17 cellular contexts compared by ENCODE assay signal in genomic region chr13:45238945-45239795, GRCh38. TPM values are rescaled to one million over a fixed set of nuclear protein-coding genes. Genes with fewer than 3 reads are reported as not detected.
DNase-seq lines count a peak whose midpoint lies in the region; ATAC-seq and TF ChIP-seq lines count a peak whose summit lies in the region.
"Had no signal": no experiment of that assay in that cellular context is flagged by ENCODE, and none has a peak within 500 bp of the region (broad histone marks: within the 10 kb centered on the region; RNA-seq: fewer than 3 reads in every experiment).

No MANE protein-coding gene starts in this region.

- no peaks in the 10 kb centered on the region for H3K9me3 ChIP-seq in mammary epithelial cell (replicated peaks; ENCODE audit: insufficient read depth, low read length)
- no peaks in the 10 kb centered on the region for H3K9me3 ChIP-seq in hepatocyte (ENCODE audit: low read depth)

- H3K36me3 ChIP-seq in mammary epithelial cell (ENCODE audit: insufficient read depth, low read length) (peaks cover 5% of the 10 kb centered on the region), hepatocyte (replicated peaks; ENCODE audit: insufficient read depth, low read depth) (no peaks in the 10 kb centered on the region)

- intact Hi-C loops in mammary epithelial cell (cut with micrococcal nuclease): loop anchor here (2.0 to 5.0 kb wide), 2 partner anchors 42 to 117 kb away; partner anchors contain the start of gene GTF2F2
- intact Hi-C loops in Right ventricle myocardium inferior (cut with DNase I): no loop called here

- H3K9me2 ChIP-seq in hepatocyte (replicated peaks; ENCODE audit: insufficient read depth): no peaks in the 10 kb centered on the region

- 6% methylated on average over 4 of the region's 4 CpGs for WGBS in mammary epithelial cell (ENCODE audit: low coverage, missing lambda C conversion rate)
- WGBS in hepatocyte (ENCODE audit: low lambda C conversion rate, missing lambda C conversion rate): 81% methylated on average over 4 of the region's 4 CpGs

- DNase-seq in AG08396 (ENCODE audit: low spot score) (peak; percentile 12), HPDE6-E6E7 (ENCODE audit: extremely low spot score) (peak; percentile 11), mammary epithelial cell (peak; percentile 88), hepatocyte (ENCODE audit: low spot score) (no peak), Right ventricle myocardium inferior (ENCODE audit: missing footprints) (no peak), GM19240 (ENCODE audit: insufficient read length, low spot score) (no peak)
- no peak for DNase-seq in activated CD4-positive, alpha-beta T cell treated with anti-CD3 and anti-CD28 coated beads, Interleukin-2, amount 50 U/mL, for 4 hours
- DNase-seq: activated CD4-positive, alpha-beta T cell treated with anti-CD3 and anti-CD28 coated beads for 4 hours; activated naive CD8-positive, alpha-beta T cell treated with anti-CD3 and anti-CD28 coated beads, Interleukin-2, amount 10 ng/mL, durations not matched to agents 7 days and 5 days; COR-L47; NCI-H1694; SHP77 treated with DMSO at 0.1 percent for 48 hours; T1000 had no signal

- H3K4me2 ChIP-seq in mammary epithelial cell (ENCODE audit: insufficient read depth, low read depth, low read length) (peak overlapping the region; percentile 62), hepatocyte (no peak overlapping the region)

- H3K4me1 ChIP-seq in mammary epithelial cell (ENCODE audit: insufficient read depth, low read length) (peaks cover 62% of the 10 kb centered on the region), hepatocyte (ENCODE audit: insufficient read depth) (peaks cover 5% of the 10 kb centered on the region)

- BruUV-seq in mammary epithelial cell (replicated peaks; lab: Mats Ljungman, UMichigan): no TSS peak

- CTCF ChIA-PET in mammary epithelial cell (lab: Charles Lee; ENCODE audit: low non-redundant PET): no interaction called here

- in situ Hi-C loops in mammary epithelial cell (cut with MboI; ENCODE audit: low sequenced_read_pairs in 2 of 2): no loop called here

- dilution Hi-C loops in mammary epithelial cell (cut with HindIII; ENCODE audit: low sequenced_read_pairs): no loop called here

- H3K27ac ChIP-seq in mammary epithelial cell (ENCODE audit: insufficient read depth, low read depth, low read length): peak overlapping the region; percentile 86
- H3K27ac ChIP-seq in hepatocyte: peak overlapping the region; percentile 5

- peaks cover 60% of the 10 kb centered on the region for H3K79me2 ChIP-seq in mammary epithelial cell (ENCODE audit: insufficient read depth, low read length)
- H3K79me2 ChIP-seq in hepatocyte: peaks cover 7% of the 10 kb centered on the region

- peak overlapping the region; percentile 62 for H3K9ac ChIP-seq in mammary epithelial cell (ENCODE audit: insufficient read depth, low read length)

- H2AFZ ChIP-seq in mammary epithelial cell (ENCODE audit: low read depth, low read length) (no peak overlapping the region), hepatocyte (no peak overlapping the region)

- TF ChIP-seq CTCF in mammary epithelial cell (conservative IDR thresholded peaks at IDR 0.05 in 1 of 2, IDR thresholded peaks at IDR 0.05 in 1 of 2; ENCODE audit: extremely low read depth in 1 of 2, insufficient read depth in 1 of 2, low read depth in 1 of 2, low read length in 2 of 2) (no peak), hepatocyte (IDR thresholded peaks at IDR 0.05; ENCODE audit: poor library complexity) (no peak)

- peak overlapping the region in 1 of 3 experiments; percentile 13 for H3K4me3 ChIP-seq in mammary epithelial cell (replicated peaks in 1 of 3; ENCODE audit: insufficient read depth in 1 of 3, low read depth in 2 of 3, low read length in 3 of 3)
- H3K4me3 ChIP-seq in hepatocyte: no peak overlapping the region

- no peaks in the 10 kb centered on the region for H3K27me3 ChIP-seq in mammary epithelial cell (ENCODE audit: insufficient read depth, low read length)
- H3K27me3 ChIP-seq in hepatocyte: no peaks in the 10 kb centered on the region

- ATAC-seq in Right ventricle myocardium inferior (no peak), HG02798 (IDR thresholded peaks at IDR 0.05; ENCODE audit: poor library complexity, unreplicated experiment) (no peak)
- ATAC-seq: left lobe of liver had no signal

- H4K20me1 ChIP-seq in mammary epithelial cell (ENCODE audit: insufficient read depth, low read length) (no peaks in the 10 kb centered on the region), hepatocyte (ENCODE audit: insufficient read depth, poor library complexity, severe bottlenecking) (no peaks in the 10 kb centered on the region)

RNA-seq across cellular contexts. Expression of gene KCTD4, which starts 38.3 kb away (rescaled TPM):
- 1 to 10 TPM in 1 of 2 donors, under 1 TPM in 1; 0.83 to 1.3 TPM for total RNA-seq in mammary epithelial cell
- polyA plus RNA-seq in mammary epithelial cell: 1.6 TPM
- polyA minus RNA-seq in mammary epithelial cell: not detected
- total RNA-seq in hepatocyte: 0.23 and 0.60 TPM in 2 replicates
- polyA plus RNA-seq in hepatocyte: 0.21 and 1.2 TPM in 2 replicates
- not detected for total RNA-seq in Right ventricle myocardium inferior
- total RNA-seq: activated naive CD8-positive, alpha-beta T cell treated with anti-CD3 and anti-CD28 coated beads, Interleukin-2, amount 10 ng/mL, durations not matched to agents 7 days and 5 days; left lobe of liver; NCI-H460; progenitor cell of endocrine pancreas had no signal

Comparison
In these comparisons a context has a peak if more than half of its experiments do, and no peak if none do; other contexts are left out.
1. DNase-seq: peak in AG08396 (single experiment), HPDE6-E6E7 (single experiment) and mammary epithelial cell (single experiment); none in hepatocyte (single experiment), Right ventricle myocardium inferior (single experiment), activated CD4-positive, alpha-beta T cell treated with anti-CD3 and anti-CD28 coated beads, Interleukin-2, amount 50 U/mL, for 4 hours (0 of 2) and GM19240 (single experiment).